8 cellular contexts compared by ENCODE assay signal in the genomic region with DNA sequence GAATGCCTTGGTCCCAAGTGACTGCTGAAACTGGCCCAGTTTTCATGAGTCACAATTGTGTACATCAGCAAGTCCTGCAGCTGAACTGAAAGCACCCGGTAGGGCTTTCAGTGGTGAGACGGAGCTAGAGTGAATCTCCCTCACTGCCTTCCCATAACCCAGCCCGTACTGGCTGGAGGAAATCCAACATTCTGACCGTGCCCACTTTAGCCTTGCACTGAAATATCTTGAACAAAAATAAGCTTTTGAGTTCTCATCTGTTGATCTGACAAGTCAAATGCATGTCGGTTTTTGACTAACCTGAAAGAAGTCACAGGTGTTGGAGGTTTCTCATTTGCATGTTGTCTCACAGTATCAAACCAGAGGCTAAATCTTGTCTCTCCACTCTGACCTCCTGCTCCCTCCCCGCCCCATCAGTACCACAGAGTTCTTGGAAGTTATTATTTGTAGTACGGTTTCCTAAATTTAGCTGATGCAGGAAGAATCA. TPM values are rescaled to one million over a fixed set of nuclear protein-coding genes. Genes with fewer than 3 reads are reported as not detected.
DNase-seq lines count a peak whose midpoint lies in the region; ATAC-seq and TF ChIP-seq lines count a peak whose summit lies in the region.

No MANE protein-coding gene starts in this region.

- no peak for TF ChIP-seq POLR2A in thyroid gland (IDR thresholded peaks at IDR 0.05)

- DNase-seq in GM23248 (peak; percentile 96), NAMALWA (ENCODE audit: low spot score) (peak; percentile 72), foreskin keratinocyte (peak; percentile 37 to 76), thyroid gland (peak; percentile 49 to 53), NCI-H146 treated with DMSO at 0.1 percent for 48 hours (lab: John Stamatoyannopoulos, UW; ENCODE audit: unreplicated experiment) (no peak), GM23338 (ENCODE audit: low spot score) (no peak)
- DNase-seq in stimulated activated naive CD4-positive, alpha-beta T cell (lab: John Stamatoyannopoulos, UW), result no peak

- TF ChIP-seq CTCF in foreskin keratinocyte (conservative IDR thresholded peaks at IDR 0.05), result no peak
- TF ChIP-seq CTCF in thyroid gland (IDR thresholded peaks at IDR 0.05), result no peak
- no peak for TF ChIP-seq CTCF in GM23338 (conservative IDR thresholded peaks at IDR 0.05; ENCODE audit: low read depth in 2 of 2)

- no peaks in the 10 kb centered on the region for H3K27me3 ChIP-seq in GM23248 (replicated peaks; ENCODE audit: insufficient read depth)
- H3K27me3 ChIP-seq in foreskin keratinocyte, result no peaks in the 10 kb centered on the region
- no peaks in the 10 kb centered on the region for H3K27me3 ChIP-seq in thyroid gland
- H3K27me3 ChIP-seq in GM23338 (ENCODE audit: insufficient read depth), result no peaks in the 10 kb centered on the region

- in situ Hi-C loops in GM23248 (cut with MboI), result no loop called here

- intact Hi-C loops in thyroid gland (cut with DNase I), result no loop called here

- H3F3A ChIP-seq in GM23248 (ENCODE audit: insufficient read depth) (peaks cover 5% of the 10 kb centered on the region; the same call in 1 of the 2 replicates), GM23338 (replicated peaks; ENCODE audit: low read depth) (no peaks in the 10 kb centered on the region)

- H3K27ac Mint-ChIP-seq in GM23338, result no peak overlapping the region

- H3K9me3 Mint-ChIP-seq in GM23338, result peaks cover 16% of the 10 kb centered on the region

- H3K79me2 ChIP-seq in GM23248 (ENCODE audit: insufficient read depth), result no peaks in the 10 kb centered on the region
- peaks cover 3% of the 10 kb centered on the region; the same call in 1 of the 2 replicates for H3K79me2 ChIP-seq in GM23338 (replicated peaks; ENCODE audit: insufficient read depth)

- H3K9me2 ChIP-seq in GM23248 (ENCODE audit: insufficient read depth) (no peaks in the 10 kb centered on the region), GM23338 (ENCODE audit: insufficient read depth) (no peaks in the 10 kb centered on the region)

- no peaks in the 10 kb centered on the region; the same call in 1 of the 3 replicates for H3K4me1 Mint-ChIP-seq in GM23338

- H3K36me3 ChIP-seq in GM23248 (ENCODE audit: low read depth) (no peaks in the 10 kb centered on the region), thyroid gland (no peaks in the 10 kb centered on the region), GM23338 (ENCODE audit: insufficient read depth) (peaks cover 7% of the 10 kb centered on the region)

- ATAC-seq in GM18511 (IDR thresholded peaks at IDR 0.05; ENCODE audit: unreplicated experiment) (peak; percentile 73), foreskin keratinocyte (peak; percentile 89), GM23338 (no peak)

- peaks cover 4% of the 10 kb centered on the region for H3K27me3 Mint-ChIP-seq in GM23338 (ENCODE audit: insufficient read depth, low read depth, poor library complexity)

- peak overlapping the region; percentile 68 for H3K4me2 ChIP-seq in GM23248 (ENCODE audit: unreplicated experiment)
- no peak overlapping the region for H3K4me2 ChIP-seq in GM23338

- H2AFZ ChIP-seq in GM23248, result no peak overlapping the region
- H2AFZ ChIP-seq in GM23338, result no peak overlapping the region

- H3K4me1 ChIP-seq in GM23248 (ENCODE audit: insufficient read depth) (peaks cover 13% of the 10 kb centered on the region), foreskin keratinocyte (no peaks in the 10 kb centered on the region), thyroid gland (peaks cover 0 to 24% of the 10 kb centered on the region in 2 donors), GM23338 (ENCODE audit: insufficient read depth) (peaks cover 8% of the 10 kb centered on the region; the same call in 1 of the 2 replicates)

- H3K9me3 ChIP-seq in GM23248 (ENCODE audit: low read depth), result no peaks in the 10 kb centered on the region
- H3K9me3 ChIP-seq in thyroid gland, result no peaks in the 10 kb centered on the region

- 28 to 29% methylated on average over 7 of the region's 7 CpGs for WGBS in GM23248 (ENCODE audit: low coverage in 1 of 2, low lambda C conversion rate in 2 of 2, missing lambda C conversion rate in 2 of 2), 2 experiments
- 51 to 57% methylated on average over 7 of the region's 7 CpGs for WGBS in thyroid gland, 2 donors

- H4K20me1 ChIP-seq in GM23248 (ENCODE audit: insufficient read depth), result no peaks in the 10 kb centered on the region
- H4K20me1 ChIP-seq in GM23338 (replicated peaks; ENCODE audit: insufficient read depth), result no peaks in the 10 kb centered on the region; the same call in 1 of the 2 replicates

- H3K36me3 Mint-ChIP-seq in GM23338 (ENCODE audit: low read depth), result peaks cover 18% of the 10 kb centered on the region

- no peak overlapping the region for H3K4me3 Mint-ChIP-seq in GM23338

- H3K9ac ChIP-seq in GM23248, result no peak overlapping the region

- H3K4me3 ChIP-seq in GM23248 (0 out of 2 replicates have a peak overlapping the region, but pooled peaks have one; percentile 18), thyroid gland (replicated peaks in 1 of 3) (no peak overlapping the region), GM23338 (no peak overlapping the region)

- H3K27ac ChIP-seq in GM23248 (peak overlapping the region; percentile 47), foreskin keratinocyte (no peak overlapping the region), thyroid gland (no peak overlapping the region), GM23338 (ENCODE audit: low read depth) (no peak overlapping the region)

TF ChIP-seq in GM23338, 12 proteins besides CTCF, POLR2A, EP300 and RAD21 (continues in another document):
- TF ChIP-seq JUNB (IDR thresholded peaks at IDR 0.05; ENCODE audit: unreplicated experiment) (no peak), NANOG (IDR thresholded peaks at IDR 0.05; ENCODE audit: borderline replicate concordance) (no peak), ZNF331 (CRISPR knock-in tag; IDR thresholded peaks at IDR 0.05; ENCODE audit: low read depth) (no peak), EZH2 (IDR thresholded peaks at IDR 0.05; ENCODE audit: low read depth, unreplicated experiment) (no peak)
- TF ChIP-seq, protein P1, sequence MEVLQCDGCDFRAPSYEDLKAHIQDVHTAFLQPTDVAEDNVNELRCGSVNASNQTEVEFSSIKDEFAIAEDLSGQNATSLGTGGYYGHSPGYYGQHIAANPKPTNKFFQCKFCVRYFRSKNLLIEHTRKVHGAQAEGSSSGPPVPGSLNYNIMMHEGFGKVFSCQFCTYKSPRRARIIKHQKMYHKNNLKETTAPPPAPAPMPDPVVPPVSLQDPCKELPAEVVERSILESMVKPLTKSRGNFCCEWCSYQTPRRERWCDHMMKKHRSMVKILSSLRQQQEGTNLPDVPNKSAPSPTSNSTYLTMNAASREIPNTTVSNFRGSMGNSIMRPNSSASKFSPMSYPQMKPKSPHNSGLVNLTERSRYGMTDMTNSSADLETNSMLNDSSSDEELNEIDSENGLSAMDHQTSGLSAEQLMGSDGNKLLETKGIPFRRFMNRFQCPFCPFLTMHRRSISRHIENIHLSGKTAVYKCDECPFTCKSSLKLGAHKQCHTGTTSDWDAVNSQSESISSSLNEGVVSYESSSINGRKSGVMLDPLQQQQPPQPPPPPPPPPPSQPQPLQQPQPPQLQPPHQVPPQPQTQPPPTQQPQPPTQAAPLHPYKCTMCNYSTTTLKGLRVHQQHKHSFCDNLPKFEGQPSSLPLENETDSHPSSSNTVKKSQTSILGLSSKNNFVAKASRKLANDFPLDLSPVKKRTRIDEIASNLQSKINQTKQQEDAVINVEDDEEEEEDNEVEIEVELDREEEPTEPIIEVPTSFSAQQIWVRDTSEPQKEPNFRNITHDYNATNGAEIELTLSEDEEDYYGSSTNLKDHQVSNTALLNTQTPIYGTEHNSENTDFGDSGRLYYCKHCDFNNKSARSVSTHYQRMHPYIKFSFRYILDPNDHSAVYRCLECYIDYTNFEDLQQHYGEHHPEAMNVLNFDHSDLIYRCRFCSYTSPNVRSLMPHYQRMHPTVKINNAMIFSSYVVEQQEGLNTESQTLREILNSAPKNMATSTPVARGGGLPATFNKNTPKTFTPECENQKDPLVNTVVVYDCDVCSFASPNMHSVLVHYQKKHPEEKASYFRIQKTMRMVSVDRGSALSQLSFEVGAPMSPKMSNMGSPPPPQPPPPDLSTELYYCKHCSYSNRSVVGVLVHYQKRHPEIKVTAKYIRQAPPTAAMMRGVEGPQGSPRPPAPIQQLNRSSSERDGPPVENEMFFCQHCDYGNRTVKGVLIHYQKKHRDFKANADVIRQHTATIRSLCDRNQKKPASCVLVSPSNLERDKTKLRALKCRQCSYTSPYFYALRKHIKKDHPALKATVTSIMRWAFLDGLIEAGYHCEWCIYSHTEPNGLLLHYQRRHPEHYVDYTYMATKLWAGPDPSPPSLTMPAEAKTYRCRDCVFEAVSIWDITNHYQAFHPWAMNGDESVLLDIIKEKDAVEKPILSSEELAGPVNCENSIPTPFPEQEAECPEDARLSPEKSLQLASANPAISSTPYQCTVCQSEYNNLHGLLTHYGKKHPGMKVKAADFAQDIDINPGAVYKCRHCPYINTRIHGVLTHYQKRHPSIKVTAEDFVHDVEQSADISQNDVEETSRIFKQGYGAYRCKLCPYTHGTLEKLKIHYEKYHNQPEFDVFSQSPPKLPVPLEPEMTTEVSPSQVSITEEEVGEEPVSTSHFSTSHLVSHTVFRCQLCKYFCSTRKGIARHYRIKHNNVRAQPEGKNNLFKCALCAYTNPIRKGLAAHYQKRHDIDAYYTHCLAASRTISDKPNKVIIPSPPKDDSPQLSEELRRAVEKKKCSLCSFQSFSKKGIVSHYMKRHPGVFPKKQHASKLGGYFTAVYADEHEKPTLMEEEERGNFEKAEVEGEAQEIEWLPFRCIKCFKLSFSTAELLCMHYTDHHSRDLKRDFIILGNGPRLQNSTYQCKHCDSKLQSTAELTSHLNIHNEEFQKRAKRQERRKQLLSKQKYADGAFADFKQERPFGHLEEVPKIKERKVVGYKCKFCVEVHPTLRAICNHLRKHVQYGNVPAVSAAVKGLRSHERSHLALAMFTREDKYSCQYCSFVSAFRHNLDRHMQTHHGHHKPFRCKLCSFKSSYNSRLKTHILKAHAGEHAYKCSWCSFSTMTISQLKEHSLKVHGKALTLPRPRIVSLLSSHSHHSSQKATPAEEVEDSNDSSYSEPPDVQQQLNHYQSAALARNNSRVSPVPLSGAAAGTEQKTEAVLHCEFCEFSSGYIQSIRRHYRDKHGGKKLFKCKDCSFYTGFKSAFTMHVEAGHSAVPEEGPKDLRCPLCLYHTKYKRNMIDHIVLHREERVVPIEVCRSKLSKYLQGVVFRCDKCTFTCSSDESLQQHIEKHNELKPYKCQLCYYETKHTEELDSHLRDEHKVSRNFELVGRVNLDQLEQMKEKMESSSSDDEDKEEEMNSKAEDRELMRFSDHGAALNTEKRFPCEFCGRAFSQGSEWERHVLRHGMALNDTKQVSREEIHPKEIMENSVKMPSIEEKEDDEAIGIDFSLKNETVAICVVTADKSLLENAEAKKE (CRISPR knock-in tag; IDR thresholded peaks at IDR 0.05), result no peak

RNA-seq across cellular contexts. Expression of a gene that starts 35.9 kb away (rescaled TPM):
- 12.4 and 14.9 TPM in 2 replicates for total RNA-seq in GM23248 (2014; rRNA removed; shearing (Covaris generic))
- polyA plus RNA-seq in GM23248 (2016; fragmentation: Nextera tagmentation; extraction: Ambion mirVana) (15.7 and 18.1 TPM in 2 replicates), foreskin keratinocyte (24.9 and 25.0 TPM in 2 replicates), GM23338 (2016; fragmentation: Nextera tagmentation; extraction: Ambion mirVana) (11.2 and 12.8 TPM in 2 replicates)
- total RNA-seq in foreskin keratinocyte (20.6 and 22.2 TPM in 2 replicates), thyroid gland (10 to 100 TPM; 40.4 to 68.8 (median 59.4) TPM)
- 31.0 and 36.8 TPM in 2 replicates for total RNA-seq in GM23338 (2014; rRNA removed; shearing (Covaris generic))

Comparison
In these comparisons a context has a peak if more than half of its experiments do, and no peak if none do; other contexts are left out.
1. DNase-seq: peak in GM23248 (single experiment), NAMALWA (single experiment), foreskin keratinocyte (2 of 2) and thyroid gland (2 of 2); none in NCI-H146 treated with DMSO at 0.1 percent for 48 hours (single experiment), stimulated activated naive CD4-positive, alpha-beta T cell (0 of 6) and GM23338 (single experiment).